In genomic region chr5:133423618-133424282, GRCh38 we compare ENCODE assay signal across 8 cellular contexts.
A peak's percentile ranks its signal among the peaks of the same experiment; 100 is the strongest.
DNase-seq lines count a peak whose midpoint lies in the region; ATAC-seq and TF ChIP-seq lines count a peak whose summit lies in the region.

No MANE protein-coding gene starts in this region.

- TF ChIP-seq CTCF in SK-N-SH (IDR thresholded peaks at IDR 0.05) (peak; percentile 82), heart right ventricle (IDR thresholded peaks at IDR 0.05) (peak; percentile 63 to 97 (median 90)), sigmoid colon (IDR thresholded peaks at IDR 0.05) (peak; percentile 38 to 84 (median 74))

- H3K9me3 ChIP-seq in SK-N-SH (no peaks in the 10 kb centered on the region), heart right ventricle (no peaks in the 10 kb centered on the region), sigmoid colon (no peaks in the 10 kb centered on the region)

- no peak overlapping the region for H3K9ac ChIP-seq in SK-N-SH

- TF ChIP-seq EP300 in SK-N-SH (IDR thresholded peaks at IDR 0.05; ENCODE audit: borderline replicate concordance in 1 of 2, low read depth in 1 of 2, low read length in 1 of 2) (no peak), sigmoid colon (IDR thresholded peaks at IDR 0.05) (no peak)

- TF ChIP-seq RAD21 in SK-N-SH (IDR thresholded peaks at IDR 0.05; ENCODE audit: low read length): peak; percentile 85

- H3K27ac Mint-ChIP-seq in activated naive CD4-positive, alpha-beta T cell treated with anti-CD3 and anti-CD28 coated beads, Interleukin-2, amount 50 U/mL, for 72 hours: peak overlapping the region in 1 of 2 donors; percentile 23

- no peaks in the 10 kb centered on the region; the same call in 1 of the 2 replicates for H3K27me3 ChIP-seq in SK-N-SH (ENCODE audit: insufficient read depth)
- H3K27me3 ChIP-seq in heart right ventricle: peaks cover 0 to 26% (median 0%) of the 10 kb centered on the region in 7 donors
- no peaks in the 10 kb centered on the region for H3K27me3 ChIP-seq in sigmoid colon

- H3K9me2 ChIP-seq in SK-N-SH: no peaks in the 10 kb centered on the region

- no peaks in the 10 kb centered on the region for H3K9me3 Mint-ChIP-seq in activated naive CD4-positive, alpha-beta T cell treated with anti-CD3 and anti-CD28 coated beads, Interleukin-2, amount 50 U/mL, for 72 hours

- H3K36me3 Mint-ChIP-seq in activated naive CD4-positive, alpha-beta T cell treated with anti-CD3 and anti-CD28 coated beads, Interleukin-2, amount 50 U/mL, for 72 hours: no peaks in the 10 kb centered on the region

- CTCF ChIA-PET in SK-N-SH (lab: Yijun Ruan, JAX): interaction anchor here (0.6 to 7.0 kb wide), 97 partner anchors 8 to 557 kb away, joined by 3 to 137 read pairs (median 5); partner anchors contain the start of gene FSTL4

- H3K4me3 ChIP-seq in SK-N-SH (ENCODE audit: low read depth in 2 of 2, low read length in 1 of 2): no peak overlapping the region
- no peak overlapping the region for H3K4me3 ChIP-seq in heart right ventricle
- no peak overlapping the region for H3K4me3 ChIP-seq in sigmoid colon

- intact Hi-C loops in heart right ventricle (cut with DNase I) (loop anchor here (5.0 to 10.0 kb wide), 9 partner anchors 181 to 521 kb away; partner anchors contain the start of gene FSTL4 (in 8 of the 10)), sigmoid colon (cut with DNase I) (loop anchor here (2.0 to 10.0 kb wide), 2 partner anchors 191 to 445 kb away; partner anchors contain the start of gene FSTL4)

- peak; percentile 64 for ATAC-seq in GM18861 (IDR thresholded peaks at IDR 0.05; ENCODE audit: unreplicated experiment)
- peak; percentile 62 for ATAC-seq in HG03442 (IDR thresholded peaks at IDR 0.05; ENCODE audit: unreplicated experiment)
- ATAC-seq in activated naive CD4-positive, alpha-beta T cell treated with anti-CD3 and anti-CD28 coated beads, Interleukin-2, amount 50 U/mL, for 72 hours: peak; percentile 91 to 95
- peak; percentile 69 to 85 (median 81) for ATAC-seq in heart right ventricle
- ATAC-seq in GM21737 (IDR thresholded peaks at IDR 0.05; ENCODE audit: unreplicated experiment): no peak

- H3K79me2 ChIP-seq in SK-N-SH (ENCODE audit: insufficient read depth): no peaks in the 10 kb centered on the region

- no peak for TF ChIP-seq POLR2A in sigmoid colon (IDR thresholded peaks at IDR 0.05)

- H2AFZ ChIP-seq in SK-N-SH (ENCODE audit: low read depth): no peak overlapping the region

- POLR2A ChIA-PET in SK-N-SH (lab: Yijun Ruan, JAX): no interaction called here

- no peaks in the 10 kb centered on the region for H3K36me3 ChIP-seq in SK-N-SH (replicated peaks in 1 of 2; ENCODE audit: control insufficient read depth in 1 of 2, insufficient read depth in 2 of 2, low read length in 1 of 2)
- no peaks in the 10 kb centered on the region for H3K36me3 ChIP-seq in heart right ventricle
- no peaks in the 10 kb centered on the region for H3K36me3 ChIP-seq in sigmoid colon

- DNase-seq in AG08396 (ENCODE audit: low spot score) (peak; percentile 78), SK-N-SH (peak; percentile 87), heart right ventricle (peak; percentile 37 to 75), sigmoid colon (no peak)
- peak; percentile 69 to 78 for DNase-seq in activated naive CD4-positive, alpha-beta T cell treated with anti-CD3 and anti-CD28 coated beads, Interleukin-2, amount 50 U/mL, for 72 hours (ENCODE audit: low spot score in 2 of 2)

- H3K27ac ChIP-seq in SK-N-SH (ENCODE audit: low read depth in 2 of 2, low read length in 1 of 2): no peak overlapping the region
- H3K27ac ChIP-seq in heart right ventricle: no peak overlapping the region
- no peak overlapping the region for H3K27ac ChIP-seq in sigmoid colon

- no peaks in the 10 kb centered on the region for H3F3A ChIP-seq in SK-N-SH (replicated peaks; ENCODE audit: insufficient read depth)

- no peak overlapping the region for H3K4me2 ChIP-seq in SK-N-SH

- H3K4me1 ChIP-seq in SK-N-SH (ENCODE audit: control insufficient read depth in 1 of 2, insufficient read depth in 2 of 2, low read depth in 1 of 2, low read length in 1 of 2): no peaks in the 10 kb centered on the region; a peak in 1 of 4 replicates
- peaks cover 0 to 7% (median 0%) of the 10 kb centered on the region in 9 donors for H3K4me1 ChIP-seq in heart right ventricle
- H3K4me1 ChIP-seq in sigmoid colon: peaks cover 0 to 4% (median 0%) of the 10 kb centered on the region in 4 donors

- H4K20me1 ChIP-seq in SK-N-SH (ENCODE audit: insufficient read depth): no peaks in the 10 kb centered on the region

- 32% methylated on average over 25 of the region's 30 CpGs for WGBS in SK-N-SH (ENCODE audit: low lambda C conversion rate)
- 31 to 32% methylated on average over 30 of the region's 30 CpGs for WGBS in heart right ventricle, 2 donors
- 20 to 33% methylated on average over 30 of the region's 30 CpGs for WGBS in sigmoid colon, 2 donors

TF ChIP-seq in SK-N-SH, 30 proteins besides CTCF, POLR2A, EP300 and RAD21:
- TF ChIP-seq, protein P1, sequence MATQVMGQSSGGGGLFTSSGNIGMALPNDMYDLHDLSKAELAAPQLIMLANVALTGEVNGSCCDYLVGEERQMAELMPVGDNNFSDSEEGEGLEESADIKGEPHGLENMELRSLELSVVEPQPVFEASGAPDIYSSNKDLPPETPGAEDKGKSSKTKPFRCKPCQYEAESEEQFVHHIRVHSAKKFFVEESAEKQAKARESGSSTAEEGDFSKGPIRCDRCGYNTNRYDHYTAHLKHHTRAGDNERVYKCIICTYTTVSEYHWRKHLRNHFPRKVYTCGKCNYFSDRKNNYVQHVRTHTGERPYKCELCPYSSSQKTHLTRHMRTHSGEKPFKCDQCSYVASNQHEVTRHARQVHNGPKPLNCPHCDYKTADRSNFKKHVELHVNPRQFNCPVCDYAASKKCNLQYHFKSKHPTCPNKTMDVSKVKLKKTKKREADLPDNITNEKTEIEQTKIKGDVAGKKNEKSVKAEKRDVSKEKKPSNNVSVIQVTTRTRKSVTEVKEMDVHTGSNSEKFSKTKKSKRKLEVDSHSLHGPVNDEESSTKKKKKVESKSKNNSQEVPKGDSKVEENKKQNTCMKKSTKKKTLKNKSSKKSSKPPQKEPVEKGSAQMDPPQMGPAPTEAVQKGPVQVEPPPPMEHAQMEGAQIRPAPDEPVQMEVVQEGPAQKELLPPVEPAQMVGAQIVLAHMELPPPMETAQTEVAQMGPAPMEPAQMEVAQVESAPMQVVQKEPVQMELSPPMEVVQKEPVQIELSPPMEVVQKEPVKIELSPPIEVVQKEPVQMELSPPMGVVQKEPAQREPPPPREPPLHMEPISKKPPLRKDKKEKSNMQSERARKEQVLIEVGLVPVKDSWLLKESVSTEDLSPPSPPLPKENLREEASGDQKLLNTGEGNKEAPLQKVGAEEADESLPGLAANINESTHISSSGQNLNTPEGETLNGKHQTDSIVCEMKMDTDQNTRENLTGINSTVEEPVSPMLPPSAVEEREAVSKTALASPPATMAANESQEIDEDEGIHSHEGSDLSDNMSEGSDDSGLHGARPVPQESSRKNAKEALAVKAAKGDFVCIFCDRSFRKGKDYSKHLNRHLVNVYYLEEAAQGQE (IDR thresholded peaks at IDR 0.05; ENCODE audit: low read depth, low read length): 0 out of 2 replicates have a peak, but pooled peaks have one; percentile 12
- TF ChIP-seq RCOR1 (IDR thresholded peaks at IDR 0.05; ENCODE audit: low read length) (0 out of 2 replicates have a peak, but pooled peaks have one; percentile 32), SMC3 (IDR thresholded peaks at IDR 0.05; ENCODE audit: low read depth, low read length) (peak; percentile 92), NRF1 (IDR thresholded peaks at IDR 0.05; ENCODE audit: low read depth, low read length) (no peak), GATA2 (CRISPR knock-in tag; IDR thresholded peaks at IDR 0.05) (0 out of 2 replicates have a peak, but pooled peaks have one; percentile 4), RFX5 (IDR thresholded peaks at IDR 0.05; ENCODE audit: low read length) (no peak), EZH2phosphoT487 (IDR thresholded peaks at IDR 0.05; ENCODE audit: borderline replicate concordance, low read depth) (no peak), MXI1 (IDR thresholded peaks at IDR 0.05; ENCODE audit: low read depth, low read length) (peak; percentile 47; the same call in 1 of the 2 replicates), CHD2 (IDR thresholded peaks at IDR 0.05; ENCODE audit: low read length, partially characterized antibody) (peak; percentile 20)
